Comparison of ENCODE assay signal across 11 cellular contexts in genomic region chr3:101890716-101891115, GRCh38. TPM values are rescaled to one million over a fixed set of nuclear protein-coding genes. Genes with fewer than 3 reads are reported as not detected.
DNase-seq lines count a peak whose midpoint lies in the region; ATAC-seq and TF ChIP-seq lines count a peak whose summit lies in the region.
"Had no signal": no experiment of that assay in that cellular context is flagged by ENCODE, and none has a peak within 500 bp of the region (broad histone marks: within the 10 kb centered on the region; RNA-seq: fewer than 3 reads in every experiment).

No MANE protein-coding gene starts in this region.

- no peaks in the 10 kb centered on the region for H3K4me1 ChIP-seq in fibroblast of lung (ENCODE audit: control insufficient read depth, extremely low read depth, insufficient read depth, low read length)
- peaks cover 31% of the 10 kb centered on the region for H3K4me1 ChIP-seq in suprapubic skin

- ATAC-seq in GM18868 (IDR thresholded peaks at IDR 0.05; ENCODE audit: unreplicated experiment) = peak; percentile 76

- DNase-seq in A172 (ENCODE audit: low spot score) (peak; percentile 78), HT1080 (ENCODE audit: low read depth) (peak; percentile 62), fibroblast of lung (ENCODE audit: low read depth in 2 of 2) (peak; percentile 67 to 92), putamen (ENCODE audit: low spot score) (no peak), 8988T (no peak), NCI-H1436 treated with DMSO at 0.1 percent for 48 hours (lab: John Stamatoyannopoulos, UW) (no peak), suprapubic skin (ENCODE audit: low spot score in 2 of 2) (no peak)
- DNase-seq: CD4-positive, CD25-positive, alpha-beta regulatory T cell; NCI-H1694 treated with DMSO at 0.1 percent for 48 hours had no signal

- no peaks in the 10 kb centered on the region for H4K20me1 ChIP-seq in fibroblast of lung (ENCODE audit: control insufficient read depth, extremely low read depth, insufficient read depth, low read length)

- H3K4me3 ChIP-seq in fibroblast of lung (replicated peaks in 1 of 4; ENCODE audit: control extremely low read depth in 1 of 4, insufficient read depth in 1 of 4, low read depth in 3 of 4, low read length in 4 of 4) (no peak overlapping the region), suprapubic skin (no peak overlapping the region)
- H3K4me3 ChIP-seq: coronary artery had no signal

- H3K36me3 ChIP-seq in fibroblast of lung (ENCODE audit: control insufficient read depth, insufficient read depth, low read length) (no peaks in the 10 kb centered on the region), suprapubic skin (no peaks in the 10 kb centered on the region)

- H3K27ac ChIP-seq in fibroblast of lung (ENCODE audit: insufficient read depth, low read length) = no peak overlapping the region
- no peak overlapping the region for H3K27ac ChIP-seq in suprapubic skin
- H3K27ac ChIP-seq: coronary artery had no signal

- H2AFZ ChIP-seq in fibroblast of lung (ENCODE audit: low read length) = no peak overlapping the region

- TF ChIP-seq POLR2A in suprapubic skin (IDR thresholded peaks at IDR 0.05) = no peak

- no peaks in the 10 kb centered on the region for H3K9me3 ChIP-seq in fibroblast of lung (ENCODE audit: control insufficient read depth, insufficient read depth, low read depth, low read length)
- H3K9me3 ChIP-seq in suprapubic skin = no peaks in the 10 kb centered on the region

- TF ChIP-seq CTCF in fibroblast of lung (conservative IDR thresholded peaks at IDR 0.05 in 1 of 2, IDR thresholded peaks at IDR 0.05 in 1 of 2; ENCODE audit: low read depth in 1 of 2, low read length in 2 of 2) (no peak), suprapubic skin (IDR thresholded peaks at IDR 0.05) (no peak)

- H3K4me2 ChIP-seq in fibroblast of lung (ENCODE audit: extremely low read depth, insufficient read depth, low read length) = no peak overlapping the region

- H3K27me3 ChIP-seq in fibroblast of lung (ENCODE audit: control insufficient read depth, insufficient read depth, low read length) = no peaks in the 10 kb centered on the region
- no peaks in the 10 kb centered on the region for H3K27me3 ChIP-seq in suprapubic skin

- no peak overlapping the region for H3K9ac ChIP-seq in fibroblast of lung (ENCODE audit: insufficient read depth, low read length)

- H3K79me2 ChIP-seq in fibroblast of lung (ENCODE audit: control insufficient read depth, insufficient read depth, low read length) = no peaks in the 10 kb centered on the region

- no peak for TF ChIP-seq EP300 in suprapubic skin (IDR thresholded peaks at IDR 0.05)

RNA-seq across cellular contexts. Expression of gene NFKBIZ, which starts 41.4 kb away (rescaled TPM):
- 1.8 and 7.5 TPM in 2 replicates for total RNA-seq in A172 (2014; rRNA removed; shearing (Covaris generic))
- 13.3 and 15.8 TPM in 2 replicates for total RNA-seq in HT1080 (2014; rRNA removed; shearing (Covaris generic))
- polyA plus RNA-seq in HT1080 (2015; cell fraction: cytosol; rRNA removed) = 6.0 and 7.1 TPM in 2 replicates
- polyA plus RNA-seq in HT1080 (2015; cell fraction: nucleus; rRNA removed) = 85.1 and 101 TPM in 2 replicates
- 15.4 and 38.8 TPM in 2 replicates for total RNA-seq in fibroblast of lung
- 14.7 and 21.3 TPM in 2 replicates for polyA plus RNA-seq in fibroblast of lung
- 6.1 and 9.5 TPM in 2 replicates for polyA plus RNA-seq in fibroblast of lung (2012)
- polyA minus RNA-seq in fibroblast of lung (ENCODE audit: low replicate concordance) = 8.8 and 25.1 TPM in 2 replicates
- total RNA-seq in suprapubic skin = 100 to 1,000 TPM; 142 to 311 (median 159) TPM

Comparison
In these comparisons a context has a peak if more than half of its experiments do, and no peak if none do; other contexts are left out.
1. DNase-seq: peak in A172 (single experiment), HT1080 (single experiment) and fibroblast of lung (2 of 2); none in putamen (single experiment), 8988T (single experiment), NCI-H1436 treated with DMSO at 0.1 percent for 48 hours (single experiment) and suprapubic skin (0 of 2).